8 cellular contexts compared by ENCODE assay signal in genomic region chr14:103121846-103122577, GRCh38. TPM values are rescaled to one million over a fixed set of nuclear protein-coding genes. Genes with fewer than 3 reads are reported as not detected.
DNase-seq lines count a peak whose midpoint lies in the region; TF ChIP-seq lines count a peak whose summit lies in the region.

No MANE protein-coding gene starts in this region.

- TF ChIP-seq CTCF in astrocyte of the spinal cord (IDR thresholded peaks at IDR 0.05; ENCODE audit: low read depth, low read length) (no peak), GM10248 (IDR thresholded peaks at IDR 0.05; ENCODE audit: control extremely low read depth, extremely low read depth, low read depth, missing control alignments) (no peak)

- POLR2A ChIA-PET in GM10248 (lab: Yijun Ruan, JAX) = no interaction called here

- H3K36me3 ChIP-seq in H7 (replicated peaks; ENCODE audit: control insufficient read depth, insufficient read depth, low read length) = no peaks in the 10 kb centered on the region

- H3K4me3 ChIP-seq in H7 (ENCODE audit: insufficient read depth, low read depth, low read length) (no peak overlapping the region; the same call in 1 of the 2 replicates), astrocyte of the spinal cord (ENCODE audit: low read depth, low read length) (no peak overlapping the region)

- in situ Hi-C loops in astrocyte of the spinal cord (cut with HindIII; ENCODE audit: low sequenced_read_pairs) = no loop called here

- CTCF ChIA-PET in GM10248 (lab: Yijun Ruan, JAX) = interaction anchor here (1.1 kb wide), 1 partner anchor 17 kb away, joined by 7 read pairs; no protein-coding TSS in a partner anchor

- peaks cover 11% of the 10 kb centered on the region; the same call in 1 of the 2 replicates for H3K27me3 ChIP-seq in H7 (ENCODE audit: control insufficient read depth, insufficient read depth, low read length)

- DNase-seq in H7 (peak; percentile 89), NCI-H2227 treated with DMSO at 0.1 percent for 48 hours (lab: John Stamatoyannopoulos, UW) (peak; percentile 59), astrocyte of the spinal cord (ENCODE audit: low read depth, low spot score) (peak; percentile 54), kidney glomerular epithelial cell (lab: John Stamatoyannopoulos, UW) (peak; percentile 86), stromal cell of bone marrow (ENCODE audit: low read depth) (peak; percentile 50), GM10248 (ENCODE audit: extremely low spot score) (no peak), amniotic stem cell (lab: John Stamatoyannopoulos, UW) (no peak)
- DNase-seq in activated CD4-positive, alpha-beta T cell treated with anti-CD3 and anti-CD28 coated beads for 1 hour = no peak

RNA-seq across cellular contexts. Expression of gene TNFAIP2, which starts 1.2 kb away (rescaled TPM):
- total RNA-seq in H7 (2014; rRNA removed; shearing (Covaris generic)) = 30.1 and 38.7 TPM in 2 replicates

RNA-seq across cellular contexts. Expression of gene EXOC3L4, which starts 27.5 kb away (rescaled TPM):
- 0.21 TPM in 1 of 2 replicates, not detected in the other for total RNA-seq in H7 (2014; rRNA removed; shearing (Covaris generic))

RNA-seq across cellular contexts. Expression of gene LBHD2, which starts 38.0 kb away (rescaled TPM):
- total RNA-seq in H7 (2014; rRNA removed; shearing (Covaris generic)) = not detected in 2 replicates

Comparison
In these comparisons a context has a peak if more than half of its experiments do, and no peak if none do; other contexts are left out.
1. DNase-seq: peak in H7 (single experiment), NCI-H2227 treated with DMSO at 0.1 percent for 48 hours (single experiment), astrocyte of the spinal cord (single experiment), kidney glomerular epithelial cell (single experiment) and stromal cell of bone marrow (single experiment); none in activated CD4-positive, alpha-beta T cell treated with anti-CD3 and anti-CD28 coated beads for 1 hour (single experiment), GM10248 (single experiment) and amniotic stem cell (single experiment).